2 cellular contexts compared by ENCODE assay signal in genomic region chr18:50286391-50287027, GRCh38.
TF ChIP-seq lines count a peak whose summit lies in the region.

No MANE protein-coding gene starts in this region.

TF ChIP-seq in GM12878, 131 proteins besides CTCF, POLR2A, EP300 and RAD21:
- TF ChIP-seq SPI1 (IDR thresholded peaks at IDR 0.05; ENCODE audit: borderline replicate concordance, insufficient read depth, low read depth, low read length) (no peak), ESRRA (IDR thresholded peaks at IDR 0.05; ENCODE audit: low read length) (no peak), RFX5 (IDR thresholded peaks at IDR 0.05; ENCODE audit: low read depth, low read length) (no peak), MEF2A (IDR thresholded peaks at IDR 0.05; ENCODE audit: insufficient read depth, low read depth, low read length) (no peak), BMI1 (IDR thresholded peaks at IDR 0.05; ENCODE audit: borderline replicate concordance) (no peak), CBX5 (IDR thresholded peaks at IDR 0.05; ENCODE audit: low read depth) (no peak), BACH1 (IDR thresholded peaks at IDR 0.05; ENCODE audit: borderline replicate concordance) (no peak), RCOR1 (conservative IDR thresholded peaks at IDR 0.05; ENCODE audit: low read depth, low read length) (no peak), RB1 (IDR thresholded peaks at IDR 0.05; ENCODE audit: borderline replicate concordance) (no peak)
- TF ChIP-seq, protein P1, sequence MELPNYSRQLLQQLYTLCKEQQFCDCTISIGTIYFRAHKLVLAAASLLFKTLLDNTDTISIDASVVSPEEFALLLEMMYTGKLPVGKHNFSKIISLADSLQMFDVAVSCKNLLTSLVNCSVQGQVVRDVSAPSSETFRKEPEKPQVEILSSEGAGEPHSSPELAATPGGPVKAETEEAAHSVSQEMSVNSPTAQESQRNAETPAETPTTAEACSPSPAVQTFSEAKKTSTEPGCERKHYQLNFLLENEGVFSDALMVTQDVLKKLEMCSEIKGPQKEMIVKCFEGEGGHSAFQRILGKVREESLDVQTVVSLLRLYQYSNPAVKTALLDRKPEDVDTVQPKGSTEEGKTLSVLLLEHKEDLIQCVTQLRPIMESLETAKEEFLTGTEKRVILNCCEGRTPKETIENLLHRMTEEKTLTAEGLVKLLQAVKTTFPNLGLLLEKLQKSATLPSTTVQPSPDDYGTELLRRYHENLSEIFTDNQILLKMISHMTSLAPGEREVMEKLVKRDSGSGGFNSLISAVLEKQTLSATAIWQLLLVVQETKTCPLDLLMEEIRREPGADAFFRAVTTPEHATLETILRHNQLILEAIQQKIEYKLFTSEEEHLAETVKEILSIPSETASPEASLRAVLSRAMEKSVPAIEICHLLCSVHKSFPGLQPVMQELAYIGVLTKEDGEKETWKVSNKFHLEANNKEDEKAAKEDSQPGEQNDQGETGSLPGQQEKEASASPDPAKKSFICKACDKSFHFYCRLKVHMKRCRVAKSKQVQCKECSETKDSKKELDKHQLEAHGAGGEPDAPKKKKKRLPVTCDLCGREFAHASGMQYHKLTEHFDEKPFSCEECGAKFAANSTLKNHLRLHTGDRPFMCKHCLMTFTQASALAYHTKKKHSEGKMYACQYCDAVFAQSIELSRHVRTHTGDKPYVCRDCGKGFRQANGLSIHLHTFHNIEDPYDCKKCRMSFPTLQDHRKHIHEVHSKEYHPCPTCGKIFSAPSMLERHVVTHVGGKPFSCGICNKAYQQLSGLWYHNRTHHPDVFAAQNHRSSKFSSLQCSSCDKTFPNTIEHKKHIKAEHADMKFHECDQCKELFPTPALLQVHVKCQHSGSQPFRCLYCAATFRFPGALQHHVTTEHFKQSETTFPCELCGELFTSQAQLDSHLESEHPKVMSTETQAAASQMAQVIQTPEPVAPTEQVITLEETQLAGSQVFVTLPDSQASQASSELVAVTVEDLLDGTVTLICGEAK (IDR thresholded peaks at IDR 0.05; ENCODE audit: borderline replicate concordance) = no peak

TF ChIP-seq in liver, 16 proteins besides CTCF, POLR2A, EP300 and RAD21:
- TF ChIP-seq EGR1 (IDR thresholded peaks at IDR 0.05; ENCODE audit: low read depth in 2 of 2) (no peak), TAF1 (conservative IDR thresholded peaks at IDR 0.05) (no peak), ATF3 (IDR thresholded peaks at IDR 0.05) (no peak), GABPA (IDR thresholded peaks at IDR 0.05 in 1 of 2, conservative IDR thresholded peaks at IDR 0.05 in 1 of 2) (no peak), SP1 (IDR thresholded peaks at IDR 0.05) (no peak), HNF4A (conservative IDR thresholded peaks at IDR 0.05) (no peak), FOXA2 (IDR thresholded peaks at IDR 0.05) (no peak), NR2F2 (IDR thresholded peaks at IDR 0.05) (no peak), RXRA (IDR thresholded peaks at IDR 0.05) (no peak), HNF4G (IDR thresholded peaks at IDR 0.05) (no peak), FOXA1 (IDR thresholded peaks at IDR 0.05) (no peak), ZBTB33 (IDR thresholded peaks at IDR 0.05) (no peak), YY1 (IDR thresholded peaks at IDR 0.05) (no peak), JUND (IDR thresholded peaks at IDR 0.05) (no peak), REST (IDR thresholded peaks at IDR 0.05) (no peak)
- TF ChIP-seq, protein P2, sequence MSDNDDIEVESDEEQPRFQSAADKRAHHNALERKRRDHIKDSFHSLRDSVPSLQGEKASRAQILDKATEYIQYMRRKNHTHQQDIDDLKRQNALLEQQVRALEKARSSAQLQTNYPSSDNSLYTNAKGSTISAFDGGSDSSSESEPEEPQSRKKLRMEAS (IDR thresholded peaks at IDR 0.05) = no peak
TF ChIP-seq in liver: peak in this region for 0.
